In genomic region chr1:223012176-223012788, GRCh38 we compare ENCODE assay signal across 33 cellular contexts.
"Had no signal": no experiment of that assay in that cellular context is flagged by ENCODE, and none has a peak within 500 bp of the region (broad histone marks: within the 10 kb centered on the region; RNA-seq: fewer than 3 reads in every experiment).

No MANE protein-coding gene starts in this region.

- H3K27ac Mint-ChIP-seq: activated B cell treated with CpG ODN at 0.5 μM for 24 hours; activated CD8-positive, alpha-beta T cell treated with anti-CD3 and anti-CD28 coated beads for 36 hours; activated naive CD8-positive, alpha-beta T cell; activated T-helper 17 cell treated with anti-CD3 and anti-CD28 coated beads, Interleukin-2, amount 50 U/mL, for 72 hours; dendritic cell treated with granulocyte-macrophage colony-stimulating factor and Interleukin-4, amounts not matched to agents 40 ng/mL and 50 ng/mL, for 4 days; T-cell; T-helper 1 cell treated with Interleukin-12 subunit alpha and Interleukin-12 subunit beta and Interleukin-4 antibody, amounts not matched to agents 30 μg/mL and 1 μg/mL, for 36 hours had no signal

- ATAC-seq: activated CD4-positive, CD25-positive, alpha-beta regulatory T cell treated with anti-CD3 and anti-CD28 coated beads, Interleukin-2, amount 50 U/mL, for 24 hours; activated CD8-positive, alpha-beta T cell treated with anti-CD3 and anti-CD28 coated beads for 36 hours; activated T-cell treated with anti-CD3 and anti-CD28 coated beads, Interleukin-2, amount 50 U/mL, for 4 hours; activated T-helper 17 cell treated with anti-CD3 and anti-CD28 coated beads, Interleukin-2, amount 50 U/mL, for 72 hours; esophagus mucosa; T-cell had no signal

- DNase-seq: activated B cell treated with CpG ODN at 0.5 μM for 24 hours; activated CD4-positive, alpha-beta T cell treated with anti-CD3 and anti-CD28 coated beads for 48 hours; activated CD4-positive, alpha-beta T cell treated with anti-CD3 and anti-CD28 coated beads, Interleukin-2, amount 50 U/mL, for 1 hour; activated CD4-positive, alpha-beta T cell treated with anti-CD3 and anti-CD28 coated beads, Interleukin-2, amount 50 U/mL, for 48 hours; activated CD8-positive, alpha-beta memory T cell treated with anti-CD3 and anti-CD28 coated beads for 24 hours; activated CD8-positive, alpha-beta T cell treated with anti-CD3 and anti-CD28 coated beads for 36 hours; activated effector memory CD4-positive, alpha-beta T cell treated with Interleukin-2 at 50 U/mL for 16 hours; activated gamma-delta T cell treated with Interleukin-2 at 50 U/mL for 16 hours; activated naive CD4-positive, alpha-beta T cell treated with anti-CD3 and anti-CD28 coated beads, Interleukin-2, amount 50 U/mL, for 16 hours; activated naive CD4-positive, alpha-beta T cell treated with Interleukin-2 at 50 U/mL for 16 hours; activated T-cell treated with anti-CD3 and anti-CD28 coated beads, Interleukin-2, amount 50 U/mL, for 4 hours; amniotic stem cell; anterior cingulate cortex; brain microvascular endothelial cell; dorsolateral prefrontal cortex; effector memory CD4-positive, alpha-beta T cell; endodermal cell; foreskin fibroblast; SW 1271; T-cell; T-helper 9 cell had no signal

- H3K4me3 ChIP-seq: coronary artery had no signal

- H3K9me3 Mint-ChIP-seq: activated B cell treated with CpG ODN at 0.5 μM for 24 hours; activated CD8-positive, alpha-beta T cell treated with anti-CD3 and anti-CD28 coated beads for 36 hours; activated T-cell treated with anti-CD3 and anti-CD28 coated beads, Interleukin-2, amount 50 U/mL, for 4 hours; activated T-helper 17 cell treated with anti-CD3 and anti-CD28 coated beads, Interleukin-2, amount 50 U/mL, for 72 hours; central memory CD8-positive, alpha-beta T cell; dendritic cell treated with granulocyte-macrophage colony-stimulating factor and Interleukin-4, amounts not matched to agents 40 ng/mL and 50 ng/mL, for 4 days; endodermal cell; T-cell; T-helper 1 cell treated with Interleukin-12 subunit alpha and Interleukin-12 subunit beta and Interleukin-4 antibody, amounts not matched to agents 30 μg/mL and 1 μg/mL, for 36 hours had no signal

- H3K36me3 ChIP-seq: brain microvascular endothelial cell had no signal

- H3K4me3 Mint-ChIP-seq: activated B cell treated with CpG ODN at 0.5 μM for 24 hours; activated CD8-positive, alpha-beta T cell treated with anti-CD3 and anti-CD28 coated beads for 36 hours; activated naive CD8-positive, alpha-beta T cell; activated T-cell treated with anti-CD3 and anti-CD28 coated beads, Interleukin-2, amount 50 U/mL, for 4 hours; activated T-helper 17 cell treated with anti-CD3 and anti-CD28 coated beads, Interleukin-2, amount 50 U/mL, for 72 hours; central memory CD8-positive, alpha-beta T cell; dendritic cell treated with granulocyte-macrophage colony-stimulating factor and Interleukin-4, amounts not matched to agents 40 ng/mL and 50 ng/mL, for 4 days; endodermal cell; T-cell; T-helper 1 cell treated with Interleukin-12 subunit alpha and Interleukin-12 subunit beta and Interleukin-4 antibody, amounts not matched to agents 30 μg/mL and 1 μg/mL, for 36 hours had no signal

- H3K27ac ChIP-seq: brain microvascular endothelial cell, coronary artery, dorsolateral prefrontal cortex, VCaP had no signal

- H3K4me1 Mint-ChIP-seq: activated B cell treated with CpG ODN at 0.5 μM for 24 hours; activated T-helper 17 cell treated with anti-CD3 and anti-CD28 coated beads, Interleukin-2, amount 50 U/mL, for 72 hours; central memory CD8-positive, alpha-beta T cell; T-cell had no signal

- FAIRE-seq: astrocyte, bronchial epithelial cell, frontal cortex had no signal

- H3K27me3 Mint-ChIP-seq: activated naive CD8-positive, alpha-beta T cell; dendritic cell treated with granulocyte-macrophage colony-stimulating factor and Interleukin-4, amounts not matched to agents 40 ng/mL and 50 ng/mL, for 4 days had no signal

- H3K27me3 ChIP-seq: brain microvascular endothelial cell had no signal
